1 cellular context compared by ENCODE assay signal in genomic region chr12:112122823-112123690, GRCh38.
TF ChIP-seq lines count a peak whose summit lies in the region.

No MANE protein-coding gene starts in this region.

TF ChIP-seq in HEK293, 187 proteins besides CTCF, POLR2A, EP300 and RAD21 (continued from another document and continues in another):
- TF ChIP-seq ZNF148 (tag by site-specific recombination; IDR thresholded peaks at IDR 0.05; ENCODE audit: borderline replicate concordance) (no peak), BCL6B (tag by site-specific recombination; IDR thresholded peaks at IDR 0.05) (no peak), ATF2 (tag by site-specific recombination; IDR thresholded peaks at IDR 0.05; ENCODE audit: low read depth) (no peak), ZSCAN23 (tag by site-specific recombination; IDR thresholded peaks at IDR 0.05) (no peak), ZNF544 (tag by site-specific recombination; IDR thresholded peaks at IDR 0.05) (no peak), RBAK (tag by site-specific recombination; IDR thresholded peaks at IDR 0.05) (no peak), PRDM2 (tag by site-specific recombination; IDR thresholded peaks at IDR 0.05; ENCODE audit: borderline replicate concordance) (no peak), ZNF24 (tag by site-specific recombination; IDR thresholded peaks at IDR 0.05) (peak; percentile 65; the same call in 1 of the 2 replicates), AEBP2 (tag by site-specific recombination; IDR thresholded peaks at IDR 0.05; ENCODE audit: borderline replicate concordance) (no peak), KLF17 (tag by site-specific recombination; IDR thresholded peaks at IDR 0.05) (no peak), ZBTB49 (tag by site-specific recombination; IDR thresholded peaks at IDR 0.05; ENCODE audit: low read depth) (no peak), ZNF146 (tag by site-specific recombination; IDR thresholded peaks at IDR 0.05) (no peak), ZNF560 (tag by site-specific recombination; IDR thresholded peaks at IDR 0.05; ENCODE audit: borderline replicate concordance) (no peak), ZNF292 (tag by site-specific recombination; IDR thresholded peaks at IDR 0.05; ENCODE audit: borderline replicate concordance, low read depth) (no peak), PATZ1 (tag by site-specific recombination; IDR thresholded peaks at IDR 0.05) (no peak), ZNF473 (tag by site-specific recombination; IDR thresholded peaks at IDR 0.05) (no peak), ZNF645 (tag by site-specific recombination; IDR thresholded peaks at IDR 0.05) (no peak), OVOL3 (tag by site-specific recombination; IDR thresholded peaks at IDR 0.05) (no peak), YY2 (tag by site-specific recombination; IDR thresholded peaks at IDR 0.05) (no peak), HOXC10 (CRISPR knock-in tag; IDR thresholded peaks at IDR 0.05) (no peak), HIC1 (tag by site-specific recombination; IDR thresholded peaks at IDR 0.05) (no peak), ZNF843 (tag by site-specific recombination; IDR thresholded peaks at IDR 0.05) (no peak), ZNF48 (tag by site-specific recombination; IDR thresholded peaks at IDR 0.05) (no peak), ZNF324 (tag by site-specific recombination; IDR thresholded peaks at IDR 0.05) (no peak), ZNF621 (tag by site-specific recombination; IDR thresholded peaks at IDR 0.05) (no peak), ZNF155 (tag by site-specific recombination; IDR thresholded peaks at IDR 0.05) (no peak), ZNF529 (tag by site-specific recombination; IDR thresholded peaks at IDR 0.05; ENCODE audit: insufficient replicate concordance) (no peak), ZNF16 (tag by site-specific recombination; IDR thresholded peaks at IDR 0.05; ENCODE audit: low read depth) (no peak), ZNF580 (tag by site-specific recombination; IDR thresholded peaks at IDR 0.05) (peak; percentile 78; the same call in 1 of the 2 replicates), ZNF837 (tag by site-specific recombination; IDR thresholded peaks at IDR 0.05) (no peak)
